In the genomic region with DNA sequence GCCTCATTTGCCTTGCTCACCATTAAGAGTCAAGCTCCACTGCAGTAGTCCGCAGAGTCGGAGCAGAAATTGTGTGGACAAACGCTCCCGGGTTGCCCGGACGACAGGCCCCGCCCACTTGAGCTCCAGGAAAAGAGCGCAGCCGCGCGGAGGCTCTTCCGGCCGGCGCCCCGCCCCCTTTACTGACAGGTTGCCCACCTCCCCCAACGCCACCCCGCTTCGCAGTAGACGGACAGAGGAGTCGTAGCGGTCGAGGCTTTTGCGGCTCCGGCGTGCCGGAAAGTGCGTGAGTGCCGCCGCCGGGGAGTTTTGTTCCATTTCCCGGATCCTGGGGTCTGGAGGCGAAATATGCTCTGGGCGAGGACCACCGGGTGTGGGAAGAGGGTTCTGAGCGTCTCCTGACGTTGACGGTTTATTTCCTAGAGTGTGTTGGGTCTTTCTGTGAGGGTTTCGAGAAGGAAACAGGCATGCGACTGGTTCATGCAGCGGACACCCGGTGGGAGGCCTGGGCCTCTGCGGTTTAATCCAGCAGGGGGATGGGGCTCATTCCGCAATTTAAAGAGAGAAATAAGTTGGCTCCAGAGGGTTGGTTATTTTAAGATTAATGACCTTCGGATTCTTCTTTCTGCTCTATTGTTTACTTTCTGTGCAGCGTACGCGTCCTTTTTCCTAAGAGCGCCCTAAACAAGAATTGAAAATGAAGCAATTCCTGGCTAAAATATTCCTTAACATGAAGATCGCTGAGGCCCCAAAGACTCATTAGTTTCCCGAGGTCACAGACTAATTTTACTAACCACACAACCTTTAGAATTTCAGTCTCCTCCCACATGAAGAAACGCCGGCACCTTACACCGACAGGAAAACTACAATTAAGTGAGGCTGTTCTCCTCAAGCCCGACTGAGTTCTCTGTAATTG, we compare ENCODE assay signal across 1 cellular context.
TF ChIP-seq lines count a peak whose summit lies in the region.

A gene with protein sequence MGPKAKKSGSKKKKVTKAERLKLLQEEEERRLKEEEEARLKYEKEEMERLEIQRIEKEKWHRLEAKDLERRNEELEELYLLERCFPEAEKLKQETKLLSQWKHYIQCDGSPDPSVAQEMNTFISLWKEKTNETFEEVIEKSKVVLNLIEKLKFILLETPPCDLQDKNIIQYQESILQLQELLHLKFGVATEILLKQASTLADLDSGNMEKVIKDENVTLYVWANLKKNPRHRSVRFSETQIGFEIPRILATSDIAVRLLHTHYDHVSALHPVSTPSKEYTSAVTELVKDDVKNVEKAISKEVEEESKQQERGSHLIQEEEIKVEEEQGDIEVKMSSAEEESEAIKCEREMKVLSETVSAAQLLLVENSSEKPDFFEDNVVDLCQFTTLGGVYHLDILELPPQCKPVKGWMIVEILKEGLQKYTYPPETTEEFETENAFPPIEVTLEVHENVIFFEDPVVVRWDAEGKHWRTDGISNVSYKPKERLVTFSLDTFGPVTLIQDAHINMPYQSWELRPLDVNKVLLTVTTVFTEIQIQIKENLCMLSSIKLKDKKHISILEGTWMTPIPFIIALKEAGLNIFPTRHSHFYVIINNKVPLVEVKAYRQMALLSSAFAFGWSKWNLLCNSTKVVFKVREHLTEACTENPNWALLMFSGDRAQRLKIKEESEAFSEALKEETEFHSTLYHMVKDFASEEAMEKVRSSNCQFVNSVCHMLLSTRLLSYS (minus strand): TSS at position 105 of the 916 bp plus-strand sequence. CDS start 82 bp downstream, at position 23.
A gene with protein sequence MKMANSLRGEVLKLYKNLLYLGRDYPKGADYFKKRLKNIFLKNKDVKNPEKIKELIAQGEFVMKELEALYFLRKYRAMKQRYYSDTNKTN (plus strand): TSS at position 182 of the 916 bp plus-strand sequence. CDS start 8,720 bp downstream, outside the sequence.

TF ChIP-seq in HepG2, 621 proteins besides CTCF, POLR2A, EP300 and RAD21 (continued from another document and continues in another):
- TF ChIP-seq IRF2 (CRISPR knock-in tag; IDR thresholded peaks at IDR 0.05) (peak; percentile 52; the same call in 1 of the 2 replicates), ZNF747 (CRISPR knock-in tag; IDR thresholded peaks at IDR 0.05; ENCODE audit: borderline replicate concordance) (0 out of 2 replicates have a peak, but pooled peaks have one; percentile 23), ZFP82 (CRISPR knock-in tag; IDR thresholded peaks at IDR 0.05; ENCODE audit: borderline replicate concordance) (no peak), PLRG1 (conservative IDR thresholded peaks at IDR 0.05) (no peak), ZNF343 (CRISPR knock-in tag; IDR thresholded peaks at IDR 0.05) (peak; percentile 78), ZSCAN20 (CRISPR knock-in tag; IDR thresholded peaks at IDR 0.05; ENCODE audit: borderline replicate concordance) (no peak), XRCC5 (optimal IDR thresholded peaks at IDR 0.05; ENCODE audit: low read length) (peak; percentile 36), MBD4 (IDR thresholded peaks at IDR 0.05; ENCODE audit: borderline replicate concordance, low read length) (no peak), MXD4 (CRISPR knock-in tag; IDR thresholded peaks at IDR 0.05) (peak; percentile 74), IRX3 (CRISPR knock-in tag; IDR thresholded peaks at IDR 0.05; ENCODE audit: borderline replicate concordance, low read depth) (no peak), DNMT1 (CRISPR knock-in tag; IDR thresholded peaks at IDR 0.05) (no peak), RELA (CRISPR knock-in tag; IDR thresholded peaks at IDR 0.05) (no peak), ARID2 (CRISPR knock-in tag; IDR thresholded peaks at IDR 0.05; ENCODE audit: borderline replicate concordance) (no peak), TBX3 (IDR thresholded peaks at IDR 0.05; ENCODE audit: borderline replicate concordance) (0 out of 2 replicates have a peak, but pooled peaks have one; percentile 49), ELF1 (CRISPR knock-in tag; IDR thresholded peaks at IDR 0.05) (peak; percentile 75; the same call in 1 of the 2 replicates), NR2F6 (IDR thresholded peaks at IDR 0.05) (no peak), NR2F6 (CRISPR knock-in tag; IDR thresholded peaks at IDR 0.05) (no peak), CENPT (CRISPR knock-in tag; IDR thresholded peaks at IDR 0.05; ENCODE audit: low read depth) (no peak)
- TF ChIP-seq, protein P1, sequence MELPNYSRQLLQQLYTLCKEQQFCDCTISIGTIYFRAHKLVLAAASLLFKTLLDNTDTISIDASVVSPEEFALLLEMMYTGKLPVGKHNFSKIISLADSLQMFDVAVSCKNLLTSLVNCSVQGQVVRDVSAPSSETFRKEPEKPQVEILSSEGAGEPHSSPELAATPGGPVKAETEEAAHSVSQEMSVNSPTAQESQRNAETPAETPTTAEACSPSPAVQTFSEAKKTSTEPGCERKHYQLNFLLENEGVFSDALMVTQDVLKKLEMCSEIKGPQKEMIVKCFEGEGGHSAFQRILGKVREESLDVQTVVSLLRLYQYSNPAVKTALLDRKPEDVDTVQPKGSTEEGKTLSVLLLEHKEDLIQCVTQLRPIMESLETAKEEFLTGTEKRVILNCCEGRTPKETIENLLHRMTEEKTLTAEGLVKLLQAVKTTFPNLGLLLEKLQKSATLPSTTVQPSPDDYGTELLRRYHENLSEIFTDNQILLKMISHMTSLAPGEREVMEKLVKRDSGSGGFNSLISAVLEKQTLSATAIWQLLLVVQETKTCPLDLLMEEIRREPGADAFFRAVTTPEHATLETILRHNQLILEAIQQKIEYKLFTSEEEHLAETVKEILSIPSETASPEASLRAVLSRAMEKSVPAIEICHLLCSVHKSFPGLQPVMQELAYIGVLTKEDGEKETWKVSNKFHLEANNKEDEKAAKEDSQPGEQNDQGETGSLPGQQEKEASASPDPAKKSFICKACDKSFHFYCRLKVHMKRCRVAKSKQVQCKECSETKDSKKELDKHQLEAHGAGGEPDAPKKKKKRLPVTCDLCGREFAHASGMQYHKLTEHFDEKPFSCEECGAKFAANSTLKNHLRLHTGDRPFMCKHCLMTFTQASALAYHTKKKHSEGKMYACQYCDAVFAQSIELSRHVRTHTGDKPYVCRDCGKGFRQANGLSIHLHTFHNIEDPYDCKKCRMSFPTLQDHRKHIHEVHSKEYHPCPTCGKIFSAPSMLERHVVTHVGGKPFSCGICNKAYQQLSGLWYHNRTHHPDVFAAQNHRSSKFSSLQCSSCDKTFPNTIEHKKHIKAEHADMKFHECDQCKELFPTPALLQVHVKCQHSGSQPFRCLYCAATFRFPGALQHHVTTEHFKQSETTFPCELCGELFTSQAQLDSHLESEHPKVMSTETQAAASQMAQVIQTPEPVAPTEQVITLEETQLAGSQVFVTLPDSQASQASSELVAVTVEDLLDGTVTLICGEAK (IDR thresholded peaks at IDR 0.05) = no peak
- TF ChIP-seq, protein P1 (CRISPR knock-in tag; IDR thresholded peaks at IDR 0.05) = peak; percentile 62; the same call in 1 of the 2 replicates
- TF ChIP-seq, protein P2, sequence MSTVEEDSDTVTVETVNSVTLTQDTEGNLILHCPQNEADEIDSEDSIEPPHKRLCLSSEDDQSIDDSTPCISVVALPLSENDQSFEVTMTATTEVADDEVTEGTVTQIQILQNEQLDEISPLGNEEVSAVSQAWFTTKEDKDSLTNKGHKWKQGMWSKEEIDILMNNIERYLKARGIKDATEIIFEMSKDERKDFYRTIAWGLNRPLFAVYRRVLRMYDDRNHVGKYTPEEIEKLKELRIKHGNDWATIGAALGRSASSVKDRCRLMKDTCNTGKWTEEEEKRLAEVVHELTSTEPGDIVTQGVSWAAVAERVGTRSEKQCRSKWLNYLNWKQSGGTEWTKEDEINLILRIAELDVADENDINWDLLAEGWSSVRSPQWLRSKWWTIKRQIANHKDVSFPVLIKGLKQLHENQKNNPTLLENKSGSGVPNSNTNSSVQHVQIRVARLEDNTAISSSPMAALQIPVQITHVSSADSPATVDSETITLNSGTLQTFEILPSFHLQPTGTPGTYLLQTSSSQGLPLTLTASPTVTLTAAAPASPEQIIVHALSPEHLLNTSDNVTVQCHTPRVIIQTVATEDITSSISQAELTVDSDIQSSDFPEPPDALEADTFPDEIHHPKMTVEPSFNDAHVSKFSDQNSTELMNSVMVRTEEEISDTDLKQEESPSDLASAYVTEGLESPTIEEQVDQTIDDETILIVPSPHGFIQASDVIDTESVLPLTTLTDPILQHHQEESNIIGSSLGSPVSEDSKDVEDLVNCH (CRISPR knock-in tag; IDR thresholded peaks at IDR 0.05) = no peak
- TF ChIP-seq, protein P3, sequence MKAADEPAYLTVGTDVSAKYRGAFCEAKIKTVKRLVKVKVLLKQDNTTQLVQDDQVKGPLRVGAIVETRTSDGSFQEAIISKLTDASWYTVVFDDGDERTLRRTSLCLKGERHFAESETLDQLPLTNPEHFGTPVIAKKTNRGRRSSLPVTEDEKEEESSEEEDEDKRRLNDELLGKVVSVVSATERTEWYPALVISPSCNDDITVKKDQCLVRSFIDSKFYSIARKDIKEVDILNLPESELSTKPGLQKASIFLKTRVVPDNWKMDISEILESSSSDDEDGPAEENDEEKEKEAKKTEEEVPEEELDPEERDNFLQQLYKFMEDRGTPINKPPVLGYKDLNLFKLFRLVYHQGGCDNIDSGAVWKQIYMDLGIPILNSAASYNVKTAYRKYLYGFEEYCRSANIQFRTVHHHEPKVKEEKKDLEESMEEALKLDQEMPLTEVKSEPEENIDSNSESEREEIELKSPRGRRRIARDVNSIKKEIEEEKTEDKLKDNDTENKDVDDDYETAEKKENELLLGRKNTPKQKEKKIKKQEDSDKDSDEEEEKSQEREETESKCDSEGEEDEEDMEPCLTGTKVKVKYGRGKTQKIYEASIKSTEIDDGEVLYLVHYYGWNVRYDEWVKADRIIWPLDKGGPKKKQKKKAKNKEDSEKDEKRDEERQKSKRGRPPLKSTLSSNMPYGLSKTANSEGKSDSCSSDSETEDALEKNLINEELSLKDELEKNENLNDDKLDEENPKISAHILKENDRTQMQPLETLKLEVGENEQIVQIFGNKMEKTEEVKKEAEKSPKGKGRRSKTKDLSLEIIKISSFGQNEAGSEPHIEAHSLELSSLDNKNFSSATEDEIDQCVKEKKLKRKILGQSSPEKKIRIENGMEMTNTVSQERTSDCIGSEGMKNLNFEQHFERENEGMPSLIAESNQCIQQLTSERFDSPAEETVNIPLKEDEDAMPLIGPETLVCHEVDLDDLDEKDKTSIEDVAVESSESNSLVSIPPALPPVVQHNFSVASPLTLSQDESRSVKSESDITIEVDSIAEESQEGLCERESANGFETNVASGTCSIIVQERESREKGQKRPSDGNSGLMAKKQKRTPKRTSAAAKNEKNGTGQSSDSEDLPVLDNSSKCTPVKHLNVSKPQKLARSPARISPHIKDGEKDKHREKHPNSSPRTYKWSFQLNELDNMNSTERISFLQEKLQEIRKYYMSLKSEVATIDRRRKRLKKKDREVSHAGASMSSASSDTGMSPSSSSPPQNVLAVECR (CRISPR knock-in tag; IDR thresholded peaks at IDR 0.05; ENCODE audit: borderline replicate concordance) = peak; percentile 91
- TF ChIP-seq, protein P4, sequence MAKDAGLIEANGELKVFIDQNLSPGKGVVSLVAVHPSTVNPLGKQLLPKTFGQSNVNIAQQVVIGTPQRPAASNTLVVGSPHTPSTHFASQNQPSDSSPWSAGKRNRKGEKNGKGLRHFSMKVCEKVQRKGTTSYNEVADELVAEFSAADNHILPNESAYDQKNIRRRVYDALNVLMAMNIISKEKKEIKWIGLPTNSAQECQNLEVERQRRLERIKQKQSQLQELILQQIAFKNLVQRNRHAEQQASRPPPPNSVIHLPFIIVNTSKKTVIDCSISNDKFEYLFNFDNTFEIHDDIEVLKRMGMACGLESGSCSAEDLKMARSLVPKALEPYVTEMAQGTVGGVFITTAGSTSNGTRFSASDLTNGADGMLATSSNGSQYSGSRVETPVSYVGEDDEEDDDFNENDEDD (CRISPR knock-in tag; IDR thresholded peaks at IDR 0.05; ENCODE audit: borderline replicate concordance) = peak; percentile 18; the same call in 1 of the 2 replicates
- TF ChIP-seq, protein P5, sequence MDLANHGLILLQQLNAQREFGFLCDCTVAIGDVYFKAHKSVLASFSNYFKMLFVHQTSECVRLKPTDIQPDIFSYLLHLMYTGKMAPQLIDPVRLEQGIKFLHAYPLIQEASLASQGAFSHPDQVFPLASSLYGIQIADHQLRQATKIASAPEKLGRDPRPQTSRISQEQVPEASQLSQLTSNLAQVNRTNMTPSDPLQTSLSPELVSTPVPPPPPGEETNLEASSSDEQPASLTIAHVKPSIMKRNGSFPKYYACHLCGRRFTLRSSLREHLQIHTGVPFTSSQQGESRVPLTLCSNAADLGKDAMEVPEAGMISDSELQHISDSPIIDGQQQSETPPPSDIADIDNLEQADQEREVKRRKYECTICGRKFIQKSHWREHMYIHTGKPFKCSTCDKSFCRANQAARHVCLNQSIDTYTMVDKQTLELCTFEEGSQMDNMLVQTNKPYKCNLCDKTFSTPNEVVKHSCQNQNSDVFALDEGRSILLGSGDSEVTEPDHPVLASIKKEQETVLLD (CRISPR knock-in tag; IDR thresholded peaks at IDR 0.05; ENCODE audit: low read depth) = no peak
